15 cellular contexts compared by ENCODE assay signal in the genomic region with DNA sequence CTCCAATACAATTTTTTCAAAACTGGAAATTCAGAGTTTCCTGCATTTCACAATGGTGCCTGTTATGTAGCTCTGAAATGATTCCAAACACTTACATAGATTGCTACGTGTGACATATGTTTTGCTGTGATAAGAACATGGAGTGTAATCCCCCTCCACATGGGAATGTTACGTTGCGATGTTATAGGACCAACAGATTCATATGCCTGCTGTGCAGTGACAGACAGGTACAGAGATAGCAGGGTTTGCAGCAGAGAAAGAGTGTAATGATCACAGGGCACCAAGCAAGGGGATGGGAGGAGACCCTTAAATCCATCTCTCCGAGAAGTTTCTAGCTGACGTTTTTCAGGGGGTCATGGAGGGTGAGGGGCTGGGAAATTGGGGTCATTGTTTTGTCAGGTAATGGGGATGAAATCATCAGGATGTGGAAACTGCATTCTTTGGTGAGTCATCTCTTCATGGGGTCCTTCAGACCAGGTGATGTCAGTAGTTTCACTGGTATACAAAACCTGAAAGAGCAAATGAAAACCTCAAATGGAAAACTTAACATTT.
DNase-seq lines count a peak whose midpoint lies in the region; ATAC-seq, FAIRE-seq and TF ChIP-seq lines count a peak whose summit lies in the region.
"Had no signal": no experiment of that assay in that cellular context is flagged by ENCODE, and none has a peak within 500 bp of the region (broad histone marks: within the 10 kb centered on the region; RNA-seq: fewer than 3 reads in every experiment).

No MANE protein-coding gene starts in this region.

- no peaks in the 10 kb centered on the region for H3K79me1 ChIP-seq in H1 (ENCODE audit: low read depth, low read length)

- no peak overlapping the region for H3K4ac ChIP-seq in H1 (replicated peaks; ENCODE audit: insufficient read length, low read depth, low read length)

- peak overlapping the region; percentile 71; the same call in 1 of the 2 replicates for H2AFZ ChIP-seq in H1 (ENCODE audit: low read length)
- H2AFZ ChIP-seq in neural cell (ENCODE audit: low read depth, low read length): no peak overlapping the region

- no peaks in the 10 kb centered on the region; the same call in 1 of the 2 replicates for H3K23me2 ChIP-seq in H1 (ENCODE audit: low read depth, low read length)

- H3K9me2 ChIP-seq in neural cell (ENCODE audit: insufficient read depth, low read length): no peaks in the 10 kb centered on the region

- no peak for TF ChIP-seq POLR2A in H1 (IDR thresholded peaks at IDR 0.05; ENCODE audit: control extremely low read depth in 1 of 2, low read depth in 2 of 2, low read length in 2 of 2)

- H4K5ac ChIP-seq in H1 (ENCODE audit: insufficient read length, low read depth, low read length): no peak overlapping the region

- ATAC-seq in GM21447 (IDR thresholded peaks at IDR 0.05; ENCODE audit: unreplicated experiment) (peak; percentile 59), HG03159 (IDR thresholded peaks at IDR 0.05; ENCODE audit: unreplicated experiment) (no peak), HG02970 (IDR thresholded peaks at IDR 0.05; ENCODE audit: low FRiP score, unreplicated experiment) (no peak)

- no peak overlapping the region for H2AK5ac ChIP-seq in H1 (ENCODE audit: low read depth, low read length)

- no peak overlapping the region for H3K23ac ChIP-seq in H1 (ENCODE audit: insufficient read length)

- H3K18ac ChIP-seq in H1 (ENCODE audit: extremely low read depth, low read length): no peak overlapping the region

- H4K8ac ChIP-seq in H1 (ENCODE audit: extremely low read depth, insufficient read depth, low read length): no peak overlapping the region

- H3K14ac ChIP-seq in H1 (ENCODE audit: insufficient read length): no peak overlapping the region

- no peaks in the 10 kb centered on the region for H3K79me2 ChIP-seq in H1 (ENCODE audit: control insufficient read depth in 1 of 2, insufficient read depth in 2 of 2, low read length in 2 of 2)
- no peaks in the 10 kb centered on the region for H3K79me2 ChIP-seq in neural cell (replicated peaks; ENCODE audit: insufficient read depth, low read length)

- no peak overlapping the region for H3K56ac ChIP-seq in H1 (replicated peaks; ENCODE audit: insufficient read length, low read depth, low read length)

- no peak overlapping the region for H3K27ac ChIP-seq in H1 (ENCODE audit: low read depth, low read length)
- H3K27ac ChIP-seq in neural cell (ENCODE audit: low read length): no peak overlapping the region
- H3K27ac ChIP-seq: adrenal gland had no signal

- H3F3A ChIP-seq in neural cell (ENCODE audit: insufficient read depth, low read length, poor library complexity, severe bottlenecking): no peaks in the 10 kb centered on the region

- peaks cover 2 to 10% (median 8%) of the 10 kb centered on the region in 4 experiments; a peak in 6 of 7 replicates for H3K4me1 ChIP-seq in H1 (replicated peaks in 1 of 4; ENCODE audit: control insufficient read depth in 3 of 4, insufficient read depth in 4 of 4, low read length in 3 of 4)
- H3K4me1 ChIP-seq: adrenal gland had no signal

- DNase-seq in NCI-H226: peak; percentile 75
- no peak for DNase-seq in H1 (ENCODE audit: low read depth in 1 of 2, low spot score in 2 of 2)
- DNase-seq in superior temporal gyrus (ENCODE audit: extremely low spot score): no peak
- DNase-seq: adrenal gland; effector memory CD4-positive, alpha-beta T cell; H7; KBM-7; NCI-H2081; retina; substantia nigra had no signal

- H4K91ac ChIP-seq in H1 (replicated peaks; ENCODE audit: insufficient read length, low read length): no peak overlapping the region

- H3K4me2 ChIP-seq in H1 (ENCODE audit: insufficient read depth in 1 of 2, low read depth in 2 of 2, low read length in 2 of 2) (peak overlapping the region in 1 of 2 experiments; percentile 37; a peak in 1 of 4 replicates), neural cell (ENCODE audit: low read length) (peak overlapping the region; percentile 26)

- POLR2A ChIA-PET in H1 (lab: Charles Lee; ENCODE audit: partially characterized antibody): no interaction called here

- H3K27me3 ChIP-seq in H1 (replicated peaks in 1 of 4; ENCODE audit: control insufficient read depth in 3 of 4, extremely low read depth in 1 of 4, insufficient read depth in 3 of 4, low read length in 3 of 4): no peaks in the 10 kb centered on the region
- no peaks in the 10 kb centered on the region for H3K27me3 ChIP-seq in neural cell (ENCODE audit: insufficient read depth, low read depth, low read length)
- H3K27me3 ChIP-seq: adrenal gland had no signal

- H2BK120ac ChIP-seq in H1 (replicated peaks; ENCODE audit: low read depth, low read length): no peak overlapping the region

- 73% methylated on average over 5 of the region's 5 CpGs; no CpG with 5 or more reads in 1 of the 2 experiments for WGBS in H1 (ENCODE audit: extremely low coverage in 1 of 2, insufficient coverage in 1 of 2, insufficient read length in 1 of 2, insufficient replicate concordance in 2 of 2, low coverage in 1 of 2, low lambda C conversion rate in 2 of 2, missing lambda C conversion rate in 1 of 2), 2 experiments

- TF ChIP-seq RAD21 in H1 (IDR thresholded peaks at IDR 0.05 in 1 of 2, conservative IDR thresholded peaks at IDR 0.05 in 1 of 2; ENCODE audit: low read depth in 2 of 2, low read length in 2 of 2) (no peak), neural cell (conservative IDR thresholded peaks at IDR 0.05) (no peak)

- peak overlapping the region; percentile 77 for H2BK12ac ChIP-seq in H1 (ENCODE audit: low read depth, low read length)

- no peak for FAIRE-seq in H1 (lab: Jason Lieb, UNC)
- FAIRE-seq: GM19239 had no signal

- no peak for TF ChIP-seq CTCF in H1 (IDR thresholded peaks at IDR 0.05; ENCODE audit: control extremely low read depth in 1 of 3, insufficient read depth in 1 of 3, low read depth in 1 of 3, low read length in 3 of 3)
- no peak for TF ChIP-seq CTCF in neural cell (IDR thresholded peaks at IDR 0.05; ENCODE audit: poor library complexity, severe bottlenecking)

- H2BK15ac ChIP-seq in H1 (ENCODE audit: low read length): no peak overlapping the region

- no peaks in the 10 kb centered on the region for H3K9me3 ChIP-seq in H1 (ENCODE audit: insufficient read depth in 2 of 2, low read depth in 1 of 2, low read length in 1 of 2)
- H3K9me3 ChIP-seq in neural cell (ENCODE audit: low read length): no peaks in the 10 kb centered on the region
- H3K9me3 ChIP-seq: adrenal gland had no signal

- H2BK5ac ChIP-seq in H1 (ENCODE audit: low read depth, low read length): peak overlapping the region; percentile 76; the same call in 1 of the 2 replicates

- CTCF ChIA-PET in H1 (lab: Charles Lee; ENCODE audit: partially characterized antibody): interaction anchor here (0.9 to 3.1 kb wide), 7 partner anchors 10 to 156 kb away, joined by 3 to 10 read pairs (median 5); no protein-coding TSS in a partner anchor

- H3K36me3 ChIP-seq in H1 (ENCODE audit: control insufficient read depth in 2 of 4, insufficient read depth in 4 of 4, low read length in 3 of 4) (no peaks in the 10 kb centered on the region), neural cell (ENCODE audit: insufficient read depth, low read length) (no peaks in the 10 kb centered on the region)
- H3K36me3 ChIP-seq: adrenal gland had no signal

- no peak overlapping the region; a peak in 1 of 7 replicates for H3K9ac ChIP-seq in H1 (replicated peaks in 1 of 4; ENCODE audit: extremely low read depth in 1 of 4, low read depth in 3 of 4, low read length in 3 of 4)
- H3K9ac ChIP-seq in neural cell (ENCODE audit: low read length): no peak overlapping the region

- H3K4me3 ChIP-seq in H1 (ENCODE audit: extremely low read depth in 1 of 4, insufficient read depth in 2 of 4, low read depth in 3 of 4, low read length in 4 of 4): no peak overlapping the region
- H3K4me3 ChIP-seq in neural cell (ENCODE audit: low read length): no peak overlapping the region
- H3K4me3 ChIP-seq: adrenal gland had no signal

- TF ChIP-seq EP300 in H1 (IDR thresholded peaks at IDR 0.05; ENCODE audit: borderline replicate concordance in 1 of 2, low read depth in 2 of 2, low read length in 2 of 2) (no peak), neural cell (conservative IDR thresholded peaks at IDR 0.05; ENCODE audit: poor library complexity, severe bottlenecking) (no peak)

- H4K20me1 ChIP-seq in H1 (replicated peaks in 1 of 2; ENCODE audit: control insufficient read depth in 1 of 2, insufficient read depth in 2 of 2, low read length in 2 of 2) (no peaks in the 10 kb centered on the region), neural cell (ENCODE audit: insufficient read depth) (no peaks in the 10 kb centered on the region)

- H2BK20ac ChIP-seq in H1 (ENCODE audit: low read length): no peak overlapping the region

TF ChIP-seq in H1, 55 proteins besides CTCF, POLR2A, EP300 and RAD21 (continues in another document):
- TF ChIP-seq RNF2 (IDR thresholded peaks at IDR 0.05; ENCODE audit: borderline replicate concordance, low read depth, low read length, missing control alignments, poor library complexity, severe bottlenecking): no peak
- TF ChIP-seq JUND (IDR thresholded peaks at IDR 0.05; ENCODE audit: low read length): peak; percentile 89
- no peak for TF ChIP-seq KDM4A (IDR thresholded peaks at IDR 0.05; ENCODE audit: low read depth, low read length, severe bottlenecking)
- TF ChIP-seq POLR2AphosphoS5 (IDR thresholded peaks at IDR 0.05; ENCODE audit: low read depth, low read length): no peak
- TF ChIP-seq CREB1 (IDR thresholded peaks at IDR 0.05): 0 out of 2 replicates have a peak, but pooled peaks have one; percentile 10
- TF ChIP-seq GABPA (IDR thresholded peaks at IDR 0.05; ENCODE audit: borderline replicate concordance, insufficient read depth, low read length): no peak

TF ChIP-seq in neural cell, 6 proteins besides CTCF, POLR2A, EP300 and RAD21 (continues in another document):
- TF ChIP-seq MXI1 (conservative IDR thresholded peaks at IDR 0.05; ENCODE audit: poor library complexity, severe bottlenecking): no peak
- no peak for TF ChIP-seq EZH2 (IDR thresholded peaks at IDR 0.05; ENCODE audit: borderline replicate concordance, insufficient read depth, low read length, poor library complexity, severe bottlenecking)
